7 cellular contexts compared by ENCODE assay signal in genomic region chr9:16705121-16705604, GRCh38.
A peak's percentile ranks its signal among the peaks of the same experiment; 100 is the strongest.
DNase-seq lines count a peak whose midpoint lies in the region; ATAC-seq, FAIRE-seq and TF ChIP-seq lines count a peak whose summit lies in the region.

No MANE protein-coding gene starts in this region.

- H3K14ac ChIP-seq in IMR-90 (replicated peaks; ENCODE audit: low read depth, low read length) = peak overlapping the region; percentile 45; the same call in 1 of the 2 replicates

- intact Hi-C loops in IMR-90 (cut with micrococcal nuclease) (loop anchor here (1.0 to 10.0 kb wide), 7 partner anchors 52 to 830 kb away; no protein-coding TSS in a partner anchor), kidney (cut with DNase I) (no loop called here), testis (cut with DNase I; ENCODE audit: low total_unique reads) (no loop called here)

- H4K5ac ChIP-seq in IMR-90 (ENCODE audit: low read depth, low read length) = peak overlapping the region; percentile 83

- 0% methylated on average over 4 of the region's 9 CpGs; no CpG with 5 or more reads in 1 of the 2 experiments for WGBS in IMR-90 (ENCODE audit: extremely low coverage in 2 of 2, insufficient read length in 1 of 2), 2 experiments
- WGBS in testis, 2 donors = 39 to 42% methylated on average over 8 to 9 of the region's 9 CpGs

- H3K36me3 ChIP-seq in IMR-90 (ENCODE audit: control insufficient read depth, insufficient read depth, low read length) = peaks cover 3% of the 10 kb centered on the region; the same call in 1 of the 2 replicates
- no peaks in the 10 kb centered on the region for H3K36me3 ChIP-seq in bronchial epithelial cell (ENCODE audit: control insufficient read depth, insufficient read depth, low read length)
- H3K36me3 ChIP-seq in kidney (ENCODE audit: control insufficient read depth in 1 of 2, insufficient read depth in 2 of 2, low read length in 2 of 2) = no peaks in the 10 kb centered on the region
- H3K36me3 ChIP-seq in testis (ENCODE audit: low read depth, missing control alignments) = no peaks in the 10 kb centered on the region

- peak overlapping the region; percentile 98 for H4K91ac ChIP-seq in IMR-90 (ENCODE audit: insufficient read depth, low read depth, low read length)

- H2BK20ac ChIP-seq in IMR-90 (ENCODE audit: low read depth, low read length) = peak overlapping the region; percentile 97

- H3K27me3 ChIP-seq in IMR-90 (ENCODE audit: control insufficient read depth, insufficient read depth, low read length) = no peaks in the 10 kb centered on the region
- no peaks in the 10 kb centered on the region for H3K27me3 ChIP-seq in bronchial epithelial cell (ENCODE audit: control insufficient read depth, insufficient read depth, low read length)
- no peaks in the 10 kb centered on the region for H3K27me3 ChIP-seq in testis

- H3K4ac ChIP-seq in IMR-90 (ENCODE audit: low read depth, low read length) = peak overlapping the region; percentile 98

- TF ChIP-seq POLR2A in IMR-90 (IDR thresholded peaks at IDR 0.05; ENCODE audit: low read depth, low read length) (no peak), testis (IDR thresholded peaks at IDR 0.05) (no peak)

- CTCF ChIA-PET in IMR-90 (lab: Yijun Ruan, JAX) = interaction anchor here (0.6 to 0.7 kb wide), 2 partner anchors 717 to 732 kb away, joined by 3 to 7 read pairs; no protein-coding TSS in a partner anchor

- H3K79me1 ChIP-seq in IMR-90 (ENCODE audit: low read depth in 1 of 2, low read length in 2 of 2) = peaks cover 20 to 52% of the 10 kb centered on the region in 2 experiments

- dilution Hi-C loops in IMR-90 (cut with HindIII; ENCODE audit: low sequenced_read_pairs, unreplicated experiment) = no loop called here

- DNase-seq in IMR-90 (peak; percentile 97), bronchial epithelial cell (ENCODE audit: low read depth) (peak; percentile 28), kidney (peak; percentile 97), testis (peak; percentile 64), HT-29 (ENCODE audit: low spot score) (no peak)
- DNase-seq in activated naive CD4-positive, alpha-beta T cell treated with anti-CD3 and anti-CD28 coated beads, Interleukin-2, amount 50 U/mL, for 16 hours = no peak

- H3K9me3 ChIP-seq in IMR-90 (ENCODE audit: control insufficient read depth, insufficient read depth, low read length) (no peaks in the 10 kb centered on the region), kidney (ENCODE audit: control insufficient read depth in 1 of 2, low read length in 2 of 2) (no peaks in the 10 kb centered on the region), testis (no peaks in the 10 kb centered on the region)

- no peak; the same call in 1 of the 2 replicates for TF ChIP-seq RAD21 in IMR-90 (IDR thresholded peaks at IDR 0.05; ENCODE audit: low read length)

- peak overlapping the region; percentile 100 for H2BK5ac ChIP-seq in IMR-90 (ENCODE audit: low read depth, low read length, poor library complexity, severe bottlenecking)

- H3K56ac ChIP-seq in IMR-90 (ENCODE audit: extremely low read depth, insufficient read depth, low read length) = peak overlapping the region; percentile 100

- FAIRE-seq in bronchial epithelial cell (lab: Jason Lieb, UNC) = no peak
- no peak for FAIRE-seq in kidney (lab: Jason Lieb, UNC)

- peak overlapping the region; percentile 42 for H3K4me3 ChIP-seq in IMR-90 (ENCODE audit: insufficient read depth, low read depth, low read length)
- no peak overlapping the region for H3K4me3 ChIP-seq in bronchial epithelial cell (ENCODE audit: low read depth, low read length)
- peak overlapping the region; percentile 40 to 45 for H3K4me3 ChIP-seq in kidney (ENCODE audit: low read length in 2 of 2)
- H3K4me3 ChIP-seq in testis = peak overlapping the region in 1 of 2 donors; percentile 24

- H3K4me1 ChIP-seq in IMR-90 (ENCODE audit: control insufficient read depth, insufficient read depth, low read length) (peaks cover 22% of the 10 kb centered on the region), kidney (ENCODE audit: control insufficient read depth in 1 of 2, insufficient read depth in 1 of 2, low read depth in 1 of 2, low read length in 2 of 2) (peaks cover 3 to 21% of the 10 kb centered on the region in 2 donors), testis (no peaks in the 10 kb centered on the region)

- peak; percentile 80 for ATAC-seq in IMR-90 (ENCODE audit: low read depth)
- ATAC-seq in GM18519 (IDR thresholded peaks at IDR 0.05; ENCODE audit: low FRiP score, unreplicated experiment) = no peak

- H4K8ac ChIP-seq in IMR-90 (ENCODE audit: low read depth in 2 of 2, low read length in 2 of 2) = peak overlapping the region; percentile 93 to 98; a peak in 2 of 4 replicates

- peak overlapping the region; percentile 81 for H2AFZ ChIP-seq in IMR-90 (replicated peaks; ENCODE audit: low read length, poor library complexity)

- peaks cover 13% of the 10 kb centered on the region for H3K9me1 ChIP-seq in IMR-90 (ENCODE audit: insufficient read depth, low read length)

- peak overlapping the region; percentile 9; the same call in 1 of the 3 replicates for H2BK15ac ChIP-seq in IMR-90 (ENCODE audit: low read depth, low read length)

- TF ChIP-seq CTCF in IMR-90 (conservative IDR thresholded peaks at IDR 0.05; ENCODE audit: low read depth, low read length) (no peak), bronchial epithelial cell (IDR thresholded peaks at IDR 0.05; ENCODE audit: insufficient read depth, low read length, severe bottlenecking) (no peak), kidney (IDR thresholded peaks at IDR 0.05; ENCODE audit: borderline replicate concordance, extremely low read depth, insufficient read depth) (no peak), testis (IDR thresholded peaks at IDR 0.05) (no peak)

- BruUV-seq in IMR-90 (replicated peaks; lab: Mats Ljungman, UMichigan) = no TSS peak

- H3K18ac ChIP-seq in IMR-90 (ENCODE audit: low read depth, low read length) = peak overlapping the region; percentile 89

- H3K9ac ChIP-seq in IMR-90 (ENCODE audit: low read depth, low read length) = peak overlapping the region; percentile 50
- H3K9ac ChIP-seq in kidney (ENCODE audit: low read length in 2 of 2) = no peak overlapping the region

- in situ Hi-C loops in IMR-90 (cut with MboI; ENCODE audit: low sequenced_read_pairs) = no loop called here

- no peaks in the 10 kb centered on the region for H4K20me1 ChIP-seq in IMR-90 (ENCODE audit: insufficient read depth, low read length)

- H2AK5ac ChIP-seq in IMR-90 (ENCODE audit: low read depth, low read length) = peak overlapping the region; percentile 6; the same call in 1 of the 2 replicates

- H2AK9ac ChIP-seq in IMR-90 (replicated peaks; ENCODE audit: low read depth, low read length, poor library complexity) = peak overlapping the region; percentile 31

- POLR2A ChIA-PET in IMR-90 (lab: Charles Lee; ENCODE audit: unreplicated experiment) = interaction anchor here (0.6 to 0.9 kb wide), 3 partner anchors 59 to 117 kb away, joined by 3 to 8 read pairs (median 5); no protein-coding TSS in a partner anchor

- H3K23ac ChIP-seq in IMR-90 (ENCODE audit: low read depth, low read length) = peak overlapping the region; percentile 98

- H2BK120ac ChIP-seq in IMR-90 (ENCODE audit: low read depth, low read length) = peak overlapping the region; percentile 99

- peak overlapping the region; percentile 93 for H3K4me2 ChIP-seq in IMR-90 (ENCODE audit: low read depth, low read length)

- peak overlapping the region; percentile 99 for H3K27ac ChIP-seq in IMR-90 (ENCODE audit: insufficient read depth, low read length)
- H3K27ac ChIP-seq in kidney (ENCODE audit: low read depth in 2 of 2, low read length in 2 of 2) = peak overlapping the region; percentile 76
- H3K27ac ChIP-seq in testis = peak overlapping the region in 1 of 2 donors; percentile 62

TF ChIP-seq in IMR-90, 13 proteins besides CTCF, POLR2A, EP300 and RAD21:
- TF ChIP-seq CEBPB (IDR thresholded peaks at IDR 0.05; ENCODE audit: low read depth, low read length) (peak; percentile 40), RCOR1 (IDR thresholded peaks at IDR 0.05; ENCODE audit: insufficient replicate concordance, low read length) (peak; percentile 52), CHD1 (IDR thresholded peaks at IDR 0.05; ENCODE audit: low read depth, low read length) (no peak)

Comparison
In these comparisons a context has a peak if more than half of its experiments do, and no peak if none do; other contexts are left out.
1. DNase-seq: peak in IMR-90 (single experiment), bronchial epithelial cell (single experiment), kidney (single experiment) and testis (single experiment); none in activated naive CD4-positive, alpha-beta T cell treated with anti-CD3 and anti-CD28 coated beads, Interleukin-2, amount 50 U/mL, for 16 hours (single experiment) and HT-29 (single experiment).